8 cellular contexts compared by ENCODE assay signal in the genomic region with DNA sequence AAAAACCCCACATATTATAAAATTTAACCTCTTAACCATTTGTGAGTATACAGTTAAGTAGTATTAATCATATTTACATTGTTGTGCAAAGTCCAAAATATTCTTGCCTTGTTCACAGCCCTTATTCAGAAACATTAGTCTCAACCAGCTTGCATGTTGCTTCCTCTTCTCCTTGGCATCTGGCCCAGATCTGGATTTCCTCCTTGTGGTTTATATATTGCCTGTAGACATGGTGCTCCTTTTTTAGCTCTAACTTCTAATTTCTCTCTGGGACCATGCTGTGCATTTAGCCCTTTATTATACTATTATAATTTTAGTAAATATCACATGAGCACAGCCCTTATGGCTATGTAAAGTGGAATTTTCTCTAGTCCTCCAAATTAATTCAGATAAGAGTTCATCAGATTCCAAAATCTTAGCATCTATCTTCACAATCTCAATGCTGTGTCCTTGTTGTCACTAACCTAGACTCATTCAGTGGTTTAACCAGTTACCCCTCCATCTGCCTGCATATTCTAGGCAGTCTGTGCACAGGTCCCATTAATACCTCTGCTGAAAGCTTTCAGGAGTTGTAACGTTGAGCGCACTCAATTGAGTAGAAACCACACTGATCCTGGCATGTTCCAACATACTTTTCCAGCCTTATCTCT. TPM values are rescaled to one million over a fixed set of nuclear protein-coding genes. Genes with fewer than 3 reads are reported as not detected.
A peak's percentile ranks its signal among the peaks of the same experiment; 100 is the strongest.
DNase-seq lines count a peak whose midpoint lies in the region; ATAC-seq and TF ChIP-seq lines count a peak whose summit lies in the region.

No MANE protein-coding gene starts in this region.

- no peak overlapping the region for H3K4me3 ChIP-seq in retinal pigment epithelial cell (ENCODE audit: low read length)

- in situ Hi-C loops in SK-MEL-5 (cut with HindIII; ENCODE audit: low pct_unique_long_range_greater_than_20kb, low sequenced_read_pairs), result no loop called here

- ATAC-seq in HG03064 (IDR thresholded peaks at IDR 0.05; ENCODE audit: low read depth, unreplicated experiment) (peak; percentile 53), GM18520 (IDR thresholded peaks at IDR 0.05; ENCODE audit: unreplicated experiment) (no peak), HG02852 (IDR thresholded peaks at IDR 0.05; ENCODE audit: unreplicated experiment) (no peak)

- DNase-seq in NCI-H345 (lab: John Stamatoyannopoulos, UW) (peak; percentile 2), NCI-H345 treated with DMSO at 0.1 percent for 48 hours (lab: John Stamatoyannopoulos, UW; ENCODE audit: unreplicated experiment) (no peak), SK-MEL-5 (ENCODE audit: low read depth, low spot score) (peak; percentile 77), fibroblast of the conjunctiva (ENCODE audit: low read depth) (peak; percentile 84), retinal pigment epithelial cell (ENCODE audit: low read depth) (peak; percentile 70)

- no peak for TF ChIP-seq CTCF in retinal pigment epithelial cell (conservative IDR thresholded peaks at IDR 0.05; ENCODE audit: low read depth, low read length)

RNA-seq across cellular contexts. Expression of a gene that starts 7.9 kb away (rescaled TPM):
- 4.9 and 6.2 TPM in 2 replicates for total RNA-seq in SK-MEL-5 (2014; rRNA removed; shearing (Covaris generic))
- 2.2 and 3.0 TPM in 2 replicates for polyA plus RNA-seq in SK-MEL-5 (2015; cell fraction: cytosol; rRNA removed)
- polyA plus RNA-seq in SK-MEL-5 (2015; cell fraction: nucleus; rRNA removed), result 1.8 and 2.5 TPM in 2 replicates

RNA-seq across cellular contexts. Expression of a gene that starts 45.9 kb away (rescaled TPM):
- total RNA-seq in SK-MEL-5 (2014; rRNA removed; shearing (Covaris generic)), result 27.0 and 29.2 TPM in 2 replicates
- 8.5 and 16.8 TPM in 2 replicates for polyA plus RNA-seq in SK-MEL-5 (2015; cell fraction: cytosol; rRNA removed)
- 48.1 and 56.5 TPM in 2 replicates for polyA plus RNA-seq in SK-MEL-5 (2015; cell fraction: nucleus; rRNA removed)
